Comparison of ENCODE assay signal across 11 cellular contexts in the genomic region with DNA sequence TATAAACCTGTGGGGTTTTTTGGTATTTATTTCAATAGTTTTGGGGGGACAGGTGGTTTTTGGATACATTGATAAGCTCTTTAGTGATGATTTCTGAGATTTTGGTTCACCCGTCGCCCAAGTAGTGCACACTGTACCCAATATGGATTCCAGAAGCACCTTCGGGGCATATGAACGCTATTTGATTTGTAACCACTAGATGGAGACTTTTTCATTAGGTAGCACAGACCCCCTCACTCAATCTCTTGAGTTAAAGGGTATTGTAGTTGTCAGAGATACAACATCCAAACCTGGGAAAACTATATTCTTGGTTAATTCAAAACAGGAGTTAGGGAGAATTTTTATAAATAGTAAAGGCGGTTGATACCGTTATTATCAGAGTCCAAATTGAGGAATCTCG.
DNase-seq lines count a peak whose midpoint lies in the region; ATAC-seq and TF ChIP-seq lines count a peak whose summit lies in the region.
"Had no signal": no experiment of that assay in that cellular context is flagged by ENCODE, and none has a peak within 500 bp of the region (broad histone marks: within the 10 kb centered on the region; RNA-seq: fewer than 3 reads in every experiment).

No MANE protein-coding gene starts in this region.

- no peak overlapping the region for H3K4me2 ChIP-seq in neural progenitor cell

- H3K9me3 Mint-ChIP-seq in neural progenitor cell, result peaks cover 14% of the 10 kb centered on the region

- no peaks in the 10 kb centered on the region for H3K27me3 Mint-ChIP-seq in neural progenitor cell (ENCODE audit: insufficient read depth, low read depth)

- H3K36me3 Mint-ChIP-seq in neural progenitor cell, result no peaks in the 10 kb centered on the region

- H3K4me1 ChIP-seq in ascending aorta, result no peaks in the 10 kb centered on the region
- no peaks in the 10 kb centered on the region for H3K4me1 ChIP-seq in neural progenitor cell
- H3K4me1 ChIP-seq: breast epithelium had no signal

- H3K9me3 ChIP-seq in ascending aorta (peaks cover 0 to 4% of the 10 kb centered on the region in 2 donors), neural progenitor cell (ENCODE audit: low read depth) (peaks cover 15% of the 10 kb centered on the region)
- H3K9me3 ChIP-seq: thoracic aorta had no signal

- peaks cover 4% of the 10 kb centered on the region for H3K4me1 Mint-ChIP-seq in neural progenitor cell

- H3K27ac Mint-ChIP-seq in neural progenitor cell, result no peak overlapping the region

- H3K36me3 ChIP-seq in ascending aorta (no peaks in the 10 kb centered on the region), neural progenitor cell (no peaks in the 10 kb centered on the region), H7 (replicated peaks; ENCODE audit: control insufficient read depth, insufficient read depth, low read length) (no peaks in the 10 kb centered on the region)
- H3K36me3 ChIP-seq: breast epithelium, thoracic aorta had no signal

- H3K27ac ChIP-seq in ascending aorta (no peak overlapping the region), neural progenitor cell (no peak overlapping the region)
- H3K27ac ChIP-seq: breast epithelium, HL-60, thoracic aorta had no signal

- TF ChIP-seq CTCF in ascending aorta (IDR thresholded peaks at IDR 0.05) (peak in 2 of 3 experiments; percentile 8 to 32), neural progenitor cell (IDR thresholded peaks at IDR 0.05) (peak; percentile 58)

- intact Hi-C loops in ascending aorta (cut with DNase I), result no loop called here

- H3K4me3 ChIP-seq in ascending aorta (no peak overlapping the region), neural progenitor cell (no peak overlapping the region), H7 (ENCODE audit: insufficient read depth, low read depth, low read length) (no peak overlapping the region)
- H3K4me3 ChIP-seq: breast epithelium, thoracic aorta had no signal

- H2AFZ ChIP-seq in neural progenitor cell (replicated peaks), result no peak overlapping the region

- ATAC-seq in GM21390 (IDR thresholded peaks at IDR 0.05; ENCODE audit: unreplicated experiment), result no peak

- no peak overlapping the region for H3K9ac ChIP-seq in neural progenitor cell

- no peaks in the 10 kb centered on the region for H4K20me1 ChIP-seq in neural progenitor cell (ENCODE audit: low read depth)

- no peaks in the 10 kb centered on the region for H3F3A ChIP-seq in neural progenitor cell (ENCODE audit: low read depth)

- no peak overlapping the region for H3K4me3 Mint-ChIP-seq in neural progenitor cell

- H3K27me3 ChIP-seq in ascending aorta (no peaks in the 10 kb centered on the region), neural progenitor cell (no peaks in the 10 kb centered on the region), H7 (ENCODE audit: control insufficient read depth, insufficient read depth, low read length) (no peaks in the 10 kb centered on the region)

- no peaks in the 10 kb centered on the region for H3K79me2 ChIP-seq in neural progenitor cell (ENCODE audit: low read depth)

- DNase-seq in NCI-H1105 treated with DMSO at 0.1 percent for 48 hours (lab: John Stamatoyannopoulos, UW) (peak; percentile 34), NCI-H1105 (lab: John Stamatoyannopoulos, UW) (no peak), NAMALWA (ENCODE audit: low spot score) (peak; percentile 28), ascending aorta (ENCODE audit: low spot score in 2 of 2) (no peak), neural progenitor cell (ENCODE audit: low spot score) (peak; percentile 45), H7 (no peak)
- no peak for DNase-seq in activated CD4-positive, alpha-beta T cell treated with anti-CD3 and anti-CD28 coated beads for 1 hour

Comparison
In these comparisons a context has a peak if more than half of its experiments do, and no peak if none do; other contexts are left out.
1. DNase-seq: peak in NCI-H1105 treated with DMSO at 0.1 percent for 48 hours (single experiment), NAMALWA (single experiment) and neural progenitor cell (single experiment); none in NCI-H1105 (single experiment), ascending aorta (0 of 2), H7 (single experiment) and activated CD4-positive, alpha-beta T cell treated with anti-CD3 and anti-CD28 coated beads for 1 hour (single experiment).